Comparison of ENCODE assay signal across 29 cellular contexts in genomic region chr11:72702096-72702495, GRCh38. TPM values are rescaled to one million over a fixed set of nuclear protein-coding genes. Genes with fewer than 3 reads are reported as not detected.
A peak's percentile ranks its signal among the peaks of the same experiment; 100 is the strongest.
DNase-seq lines count a peak whose midpoint lies in the region; ATAC-seq, FAIRE-seq and TF ChIP-seq lines count a peak whose summit lies in the region.
"Had no signal": no experiment of that assay in that cellular context is flagged by ENCODE, and none has a peak within 500 bp of the region (broad histone marks: within the 10 kb centered on the region; RNA-seq: fewer than 3 reads in every experiment).

No MANE protein-coding gene starts in this region.

- no peak for TF ChIP-seq EP300 in suprapubic skin (IDR thresholded peaks at IDR 0.05)

- 77 to 79% (median 79%) methylated on average over 7 of the region's 7 CpGs for WGBS in psoas muscle, 3 donors
- 69% methylated on average over 3 of the region's 7 CpGs for whole genome bisulfite sequencing in suprapubic skin

- H3K4me1 ChIP-seq in kidney (ENCODE audit: control insufficient read depth in 1 of 2, insufficient read depth in 1 of 2, low read depth in 1 of 2, low read length in 2 of 2) (peaks cover 0 to 3% of the 10 kb centered on the region in 2 donors), psoas muscle (no peaks in the 10 kb centered on the region), foreskin keratinocyte (no peaks in the 10 kb centered on the region), suprapubic skin (peaks cover 51% of the 10 kb centered on the region)
- H3K4me1 ChIP-seq: BLaER1 had no signal

- no peak overlapping the region for H3K9ac ChIP-seq in kidney (ENCODE audit: low read length in 2 of 2)
- H3K9ac ChIP-seq: BLaER1 had no signal

- no peak for DNase-seq in AG10803 (ENCODE audit: low read depth)
- DNase-seq in coronary artery (ENCODE audit: low spot score): no peak
- DNase-seq in kidney: peak; percentile 51
- no peak for DNase-seq in psoas muscle
- no peak for DNase-seq in AG20443 (ENCODE audit: low spot score)
- DNase-seq in foreskin keratinocyte: no peak
- DNase-seq in DMS114 treated with DMSO at 0.1 percent for 48 hours (lab: John Stamatoyannopoulos, UW; ENCODE audit: unreplicated experiment): no peak
- no peak for DNase-seq in suprapubic skin (ENCODE audit: low spot score in 2 of 2)
- DNase-seq: activated CD4-positive, alpha-beta T cell treated with anti-CD3 and anti-CD28 coated beads, Interleukin-2, amount 10 ng/mL, durations not matched to agents 24 days and 14 days; activated gamma-delta T cell; activated naive CD8-positive, alpha-beta T cell treated with anti-CD3 and anti-CD28 coated beads, Interleukin-2, amount 10 ng/mL, durations not matched to agents 7 days and 5 days; activated T-cell treated with anti-CD3 and anti-CD28 coated beads, Interleukin-2, amount 50 U/mL, for 24 hours; cerebellar nuclear complex; COR-L47; DMS79 treated with DMSO at 0.1 percent for 48 hours; dorsolateral prefrontal cortex; Karpas-422; MV-4-11; NCI-H510A treated with DMSO at 0.1 percent for 48 hours; PC-9; SHP77 treated with DMSO at 0.1 percent for 48 hours; stomach; SW 1271; T-helper 9 cell; transverse colon had no signal

- peak overlapping the region; percentile 56 for H3K4me3 ChIP-seq in AG10803 (ENCODE audit: low read length)
- peak overlapping the region; percentile 16 for H3K4me3 ChIP-seq in coronary artery
- no peak overlapping the region for H3K4me3 ChIP-seq in kidney (ENCODE audit: low read length in 2 of 2)
- H3K4me3 ChIP-seq in psoas muscle: peak overlapping the region; percentile 34
- H3K4me3 ChIP-seq in suprapubic skin: no peak overlapping the region
- H3K4me3 ChIP-seq: BLaER1, PC-9, transverse colon had no signal

- peak overlapping the region in 1 of 2 donors; percentile 9 for H3K27ac ChIP-seq in coronary artery
- H3K27ac ChIP-seq in kidney (ENCODE audit: low read depth in 2 of 2, low read length in 2 of 2): no peak overlapping the region
- H3K27ac ChIP-seq in psoas muscle: no peak overlapping the region
- H3K27ac ChIP-seq in foreskin keratinocyte: no peak overlapping the region
- no peak overlapping the region for H3K27ac ChIP-seq in suprapubic skin
- H3K27ac ChIP-seq: BLaER1, HL-60, PC-9, VCaP had no signal

- FAIRE-seq in kidney (lab: Jason Lieb, UNC): no peak
- FAIRE-seq: astrocyte had no signal

- TF ChIP-seq POLR2A in suprapubic skin (IDR thresholded peaks at IDR 0.05): no peak

- ATAC-seq in psoas muscle (no peak), foreskin keratinocyte (no peak)

- H3K9me3 ChIP-seq in kidney (ENCODE audit: control insufficient read depth in 1 of 2, low read length in 2 of 2) (no peaks in the 10 kb centered on the region), psoas muscle (no peaks in the 10 kb centered on the region), suprapubic skin (no peaks in the 10 kb centered on the region)
- H3K9me3 ChIP-seq: BLaER1, stomach, transverse colon had no signal

- H3K36me3 ChIP-seq in kidney (ENCODE audit: control insufficient read depth in 1 of 2, insufficient read depth in 2 of 2, low read length in 2 of 2) (peaks cover 28 to 52% of the 10 kb centered on the region in 2 donors), psoas muscle (ENCODE audit: insufficient read depth in 1 of 2, low read depth in 1 of 2) (peaks cover 0 to 81% of the 10 kb centered on the region in 2 donors), suprapubic skin (peaks cover 98% of the 10 kb centered on the region)

- H3K27me3 ChIP-seq in psoas muscle (ENCODE audit: insufficient read depth in 3 of 3, low read length in 2 of 3): no peaks in the 10 kb centered on the region
- no peaks in the 10 kb centered on the region for H3K27me3 ChIP-seq in foreskin keratinocyte
- no peaks in the 10 kb centered on the region for H3K27me3 ChIP-seq in suprapubic skin
- H3K27me3 ChIP-seq: BLaER1, dorsolateral prefrontal cortex, stomach, transverse colon had no signal

- TF ChIP-seq CTCF in AG10803 (conservative IDR thresholded peaks at IDR 0.05; ENCODE audit: low read length) (no peak), coronary artery (IDR thresholded peaks at IDR 0.05) (no peak), kidney (IDR thresholded peaks at IDR 0.05; ENCODE audit: borderline replicate concordance, extremely low read depth, insufficient read depth) (no peak), psoas muscle (IDR thresholded peaks at IDR 0.05) (no peak), foreskin keratinocyte (conservative IDR thresholded peaks at IDR 0.05) (no peak), suprapubic skin (IDR thresholded peaks at IDR 0.05) (no peak)

- intact Hi-C loops in kidney (cut with DNase I): no loop called here
- intact Hi-C loops in psoas muscle (cut with DNase I): no loop called here

RNA-seq across cellular contexts. Expression of gene PDE2A, which starts 27.9 kb away (rescaled TPM):
- total RNA-seq in kidney (42.0 TPM), psoas muscle (10 to 100 TPM in 2 of 4 donors, 1 to 10 TPM in 2; 6.0 to 20.1 (median 10.1) TPM), foreskin keratinocyte (1.4 and 1.8 TPM in 2 replicates), suprapubic skin (10 to 100 TPM in 3 of 4 donors, 1 to 10 TPM in 1; 5.4 to 49.9 (median 31.2) TPM)
- polyA plus RNA-seq in kidney (ENCODE audit: insufficient read depth, low read depth, low replicate concordance) (12.6 TPM), psoas muscle (10 to 100 TPM in 1 of 3 donors, 1 to 10 TPM in 2; 6.9 to 16.6 (median 7.6) TPM), foreskin keratinocyte (1.2 and 1.4 TPM in 2 replicates)

RNA-seq across cellular contexts. Expression of gene ARAP1, which starts 50.1 kb away (rescaled TPM):
- total RNA-seq in kidney: 80.8 TPM
- 58.2 TPM for polyA plus RNA-seq in kidney (ENCODE audit: insufficient read depth, low read depth, low replicate concordance)
- total RNA-seq in psoas muscle: 10 to 100 TPM; 16.0 to 27.5 (median 18.9) TPM
- 10 to 100 TPM; 16.8 to 19.8 (median 17.5) TPM for polyA plus RNA-seq in psoas muscle
- total RNA-seq in foreskin keratinocyte: 50.2 and 51.8 TPM in 2 replicates
- 38.5 and 40.3 TPM in 2 replicates for polyA plus RNA-seq in foreskin keratinocyte
- total RNA-seq in suprapubic skin: 100 to 1,000 TPM in 1 of 4 donors, 10 to 100 TPM in 3; 53.8 to 126 (median 88.8) TPM

Comparison
In these comparisons a context has a peak if more than half of its experiments do, and no peak if none do; other contexts are left out.
1. H3K4me3 ChIP-seq: peak in AG10803 (single experiment), coronary artery (single experiment) and psoas muscle (single experiment); none in kidney (0 of 2) and suprapubic skin (single experiment).